Comparison of ENCODE assay signal across 8 cellular contexts in genomic region chr3:136250862-136251460, GRCh38. TPM values are rescaled to one million over a fixed set of nuclear protein-coding genes. Genes with fewer than 3 reads are reported as not detected.
DNase-seq lines count a peak whose midpoint lies in the region; ATAC-seq lines count a peak whose summit lies in the region.

No MANE protein-coding gene starts in this region.

- 24% methylated on average over 19 of the region's 19 CpGs for WGBS in thymus

- peak; percentile 64 for DNase-seq in GM03348 (ENCODE audit: low spot score)
- peak; percentile 81 to 92 for DNase-seq in NCI-H524 (lab: John Stamatoyannopoulos, UW)
- DNase-seq in activated T-cell treated with anti-CD3 and anti-CD28 coated beads for 4 hours, result peak; percentile 4
- DNase-seq in fibroblast of gingiva (ENCODE audit: low read depth), result peak; percentile 43

- H3K9me3 ChIP-seq in muscle layer of colon (ENCODE audit: low read length), result no peaks in the 10 kb centered on the region
- no peaks in the 10 kb centered on the region for H3K9me3 ChIP-seq in thymus (ENCODE audit: control insufficient read depth)

- H3K4me1 ChIP-seq in muscle layer of colon (ENCODE audit: insufficient read depth, low read length) (peaks cover 11% of the 10 kb centered on the region), thymus (ENCODE audit: control insufficient read depth, insufficient read depth, low read length) (peaks cover 11% of the 10 kb centered on the region)

- ATAC-seq in HG03025 (IDR thresholded peaks at IDR 0.05; ENCODE audit: low FRiP score, unreplicated experiment), result peak; percentile 21
- ATAC-seq in GM18873 (IDR thresholded peaks at IDR 0.05; ENCODE audit: low FRiP score, unreplicated experiment), result no peak

- peaks cover 6% of the 10 kb centered on the region for H3K36me3 ChIP-seq in muscle layer of colon (ENCODE audit: insufficient read depth, low read length)
- peaks cover under 1% of the 10 kb centered on the region for H3K36me3 ChIP-seq in thymus (ENCODE audit: control insufficient read depth, insufficient read depth)

- H3K27me3 ChIP-seq in muscle layer of colon (ENCODE audit: control insufficient read depth in 1 of 2, insufficient read depth in 2 of 2, low read length in 2 of 2), result no peaks in the 10 kb centered on the region
- H3K27me3 ChIP-seq in thymus (ENCODE audit: control insufficient read depth, insufficient read depth), result no peaks in the 10 kb centered on the region

- H3K4me3 ChIP-seq in muscle layer of colon (ENCODE audit: low read depth in 1 of 2, low read length in 2 of 2) (peak overlapping the region; percentile 70 to 73), thymus (ENCODE audit: low read length) (peak overlapping the region; percentile 84)

- H3K9ac ChIP-seq in muscle layer of colon (ENCODE audit: low read length), result peak overlapping the region; percentile 58

- H3K27ac ChIP-seq in muscle layer of colon (ENCODE audit: low read depth, low read length), result peak overlapping the region; percentile 86
- H3K27ac ChIP-seq in thymus (ENCODE audit: low read depth), result no peak overlapping the region

RNA-seq across cellular contexts. Expression of gene PCCB, which starts 0.8 kb away (rescaled TPM):
- polyA plus RNA-seq in thymus, result 13.5 TPM

RNA-seq across cellular contexts. Expression of gene MSL2, which starts 54.8 kb away (rescaled TPM):
- polyA plus RNA-seq in thymus, result 37.4 TPM

Comparison
In these comparisons a context has a peak if more than half of its experiments do, and no peak if none do; other contexts are left out.
1. DNase-seq: peak in every context shown above with its lines; median percentile 86 in NCI-H524; 64 in GM03348; 43 in fibroblast of gingiva; 4 in activated T-cell treated with anti-CD3 and anti-CD28 coated beads for 4 hours.